ENCODE assay signal across 9 cellular contexts in the genomic region with DNA sequence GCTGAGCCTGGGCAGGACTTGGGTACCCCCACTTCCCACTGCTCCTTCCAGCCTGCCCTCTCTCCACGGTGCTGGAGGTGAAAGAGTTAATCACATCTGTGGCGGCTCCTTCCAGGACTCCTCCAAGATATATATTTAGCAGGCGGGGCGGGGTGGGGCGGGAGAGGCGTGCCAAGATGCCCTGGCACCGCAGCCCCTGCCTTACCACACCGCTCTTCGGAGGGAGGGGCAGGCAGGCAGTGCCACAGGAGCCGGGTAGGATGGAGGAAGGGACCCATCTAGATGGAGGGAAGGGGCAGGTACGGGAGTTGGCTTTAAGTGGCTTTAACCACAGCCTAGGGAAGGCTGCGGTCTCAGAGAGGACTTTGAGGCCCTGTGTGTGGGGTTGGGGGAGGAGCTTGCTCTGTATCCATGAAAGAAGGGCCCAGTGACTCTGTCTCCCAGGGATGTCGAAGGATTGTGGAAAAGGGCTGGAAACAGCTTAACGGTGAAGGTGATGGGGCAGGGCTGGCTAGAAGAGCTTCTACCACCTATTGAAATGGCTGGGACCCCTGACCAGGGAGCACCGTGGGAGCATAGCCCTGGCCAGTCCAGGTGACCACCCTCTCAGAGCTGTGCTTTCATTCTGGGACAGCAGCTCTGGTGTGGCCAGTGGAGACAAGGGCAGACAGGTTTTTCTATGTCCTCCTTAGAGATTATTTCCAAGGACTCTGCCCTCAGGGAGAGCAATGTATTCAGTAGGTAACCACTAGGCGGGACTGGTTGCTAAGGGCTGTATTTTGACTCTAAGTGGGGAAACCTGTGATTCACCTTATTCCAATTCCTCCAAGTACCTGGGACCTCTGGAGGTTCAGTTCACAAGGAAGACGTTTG. TPM values are rescaled to one million over a fixed set of nuclear protein-coding genes. Genes with fewer than 3 reads are reported as not detected.
DNase-seq lines count a peak whose midpoint lies in the region; ATAC-seq and TF ChIP-seq lines count a peak whose summit lies in the region.
"Had no signal": no experiment of that assay in that cellular context is flagged by ENCODE, and none has a peak within 500 bp of the region (broad histone marks: within the 10 kb centered on the region; RNA-seq: fewer than 3 reads in every experiment).

No MANE protein-coding gene starts in this region.

- WGBS in heart right ventricle, 2 donors: 35 to 39% methylated on average over 17 of the region's 17 CpGs

- H3K4me1 ChIP-seq in OCI-LY3 (ENCODE audit: low read length): peaks cover 4% of the 10 kb centered on the region; the same call in 1 of the 2 replicates
- H3K4me1 ChIP-seq in heart right ventricle: peaks cover 6 to 25% (median 14%) of the 10 kb centered on the region in 9 donors

- peak overlapping the region; percentile 54; the same call in 1 of the 2 replicates for H3K4me2 ChIP-seq in OCI-LY3 (ENCODE audit: low read length)

- intact Hi-C loops in heart right ventricle (cut with DNase I): loop anchor here in 3 of 10 donors (1.0 to 5.0 kb wide), 2 partner anchors 47 to 74 kb away; no protein-coding TSS in a partner anchor
- intact Hi-C loops in sciatic nerve (cut with DNase I): loop anchor here (5.0 kb wide), 1 partner anchor 77 kb away; no protein-coding TSS in a partner anchor

- no peak overlapping the region for H2AFZ ChIP-seq in OCI-LY3 (ENCODE audit: low read depth, low read length)

- TF ChIP-seq CTCF in OCI-LY3 (IDR thresholded peaks at IDR 0.05; ENCODE audit: low read depth, low read length): no peak
- no peak for TF ChIP-seq CTCF in heart right ventricle (IDR thresholded peaks at IDR 0.05)

- in situ Hi-C loops in ACHN (cut with HindIII; ENCODE audit: low pct_ligation_motif_present, low pct_unique_long_range_greater_than_20kb, low sequenced_read_pairs): no loop called here

- no peak overlapping the region for H3K4me3 ChIP-seq in OCI-LY3 (ENCODE audit: low read length)
- H3K4me3 ChIP-seq in heart right ventricle: peak overlapping the region in 5 of 10 donors; percentile 4 to 24 (median 20)

- H3K9me3 ChIP-seq in OCI-LY3 (ENCODE audit: insufficient read depth, low read length) (no peaks in the 10 kb centered on the region), heart right ventricle (no peaks in the 10 kb centered on the region)

- H3K36me3 ChIP-seq in OCI-LY3 (replicated peaks; ENCODE audit: low read depth, low read length) (no peaks in the 10 kb centered on the region), heart right ventricle (no peaks in the 10 kb centered on the region)

- H3K27ac ChIP-seq in OCI-LY3 (ENCODE audit: low read length): no peak overlapping the region
- peak overlapping the region in 5 of 10 donors; percentile 36 to 56 (median 45) for H3K27ac ChIP-seq in heart right ventricle

- H4K20me1 ChIP-seq in OCI-LY3 (ENCODE audit: insufficient read depth, low read length): no peaks in the 10 kb centered on the region

- DNase-seq in H4 (ENCODE audit: low spot score) (peak; percentile 86), heart right ventricle (no peak), sciatic nerve (ENCODE audit: low spot score) (no peak), NCI-H526 treated with DMSO at 0.1 percent for 48 hours (lab: John Stamatoyannopoulos, UW) (no peak), ACHN (no peak), amygdala (lab: John Stamatoyannopoulos, UW) (no peak)
- DNase-seq in activated CD4-positive, alpha-beta T cell treated with anti-CD3 and anti-CD28 coated beads, Interleukin-2, amount 50 U/mL, for 1 hour: no peak

- H3K9ac ChIP-seq in OCI-LY3 (ENCODE audit: low read length): no peak overlapping the region

- no peaks in the 10 kb centered on the region for H3K79me2 ChIP-seq in OCI-LY3 (ENCODE audit: low read length)

- peak; percentile 20 to 80 (median 38) for ATAC-seq in heart right ventricle
- ATAC-seq in sciatic nerve: peak; percentile 43

- H3K27me3 ChIP-seq in OCI-LY3 (ENCODE audit: low read depth, low read length) (0 out of 2 replicates have a peak, but pooled peaks cover 5% of the 10 kb centered on the region), heart right ventricle (no peaks in the 10 kb centered on the region)

RNA-seq across cellular contexts. Expression of a gene that starts 13.0 kb away (rescaled TPM):
- not detected in 2 replicates for total RNA-seq in H4 (2014; rRNA removed; shearing (Covaris generic))
- total RNA-seq in heart right ventricle: under 1 TPM in 1 of 10 donors, not detected in 9; 0.70 TPM
- not detected for polyA plus RNA-seq in heart right ventricle
- total RNA-seq in sciatic nerve: 1.1 TPM
- total RNA-seq: activated T-helper 17 cell treated with anti-CD3 and anti-CD28 coated beads, Interleukin-2, amount 50 U/mL, for 72 hours had no signal

RNA-seq across cellular contexts. Expression of a gene that starts 18.7 kb away (rescaled TPM):
- total RNA-seq in H4 (2014; rRNA removed; shearing (Covaris generic)): not detected in 2 replicates
- not detected for total RNA-seq in heart right ventricle
- polyA plus RNA-seq in heart right ventricle: not detected
- not detected for total RNA-seq in sciatic nerve
- total RNA-seq: activated T-helper 17 cell treated with anti-CD3 and anti-CD28 coated beads, Interleukin-2, amount 50 U/mL, for 72 hours had no signal

RNA-seq across cellular contexts. Expression of a gene that starts 51.6 kb away (rescaled TPM):
- total RNA-seq in H4 (2014; rRNA removed; shearing (Covaris generic)): 63.4 and 78.9 TPM in 2 replicates
- total RNA-seq in heart right ventricle (10 to 100 TPM; 28.0 to 41.0 (median 32.5) TPM), sciatic nerve (62.9 TPM)
- 10 to 100 TPM; 29.5 to 38.2 TPM for polyA plus RNA-seq in heart right ventricle

RNA-seq across cellular contexts. Expression of a gene that starts 54.3 kb away (rescaled TPM):
- not detected in 2 replicates for total RNA-seq in H4 (2014; rRNA removed; shearing (Covaris generic))
- 1 to 10 TPM in 2 of 10 donors, under 1 TPM in 8; 0.07 to 1.5 (median 0.26) TPM for total RNA-seq in heart right ventricle
- polyA plus RNA-seq in heart right ventricle: under 1 TPM; 0.29 to 0.41 TPM
- total RNA-seq in sciatic nerve: 55.2 TPM
